Comparison of ENCODE assay signal across 8 cellular contexts in genomic region chr10:46544989-46545791, GRCh38. TPM values are rescaled to one million over a fixed set of nuclear protein-coding genes. Genes with fewer than 3 reads are reported as not detected.
DNase-seq lines count a peak whose midpoint lies in the region; ATAC-seq and TF ChIP-seq lines count a peak whose summit lies in the region.

No MANE protein-coding gene starts in this region.

- intact Hi-C loops in right cardiac atrium (cut with DNase I) = no loop called here

- no peaks in the 10 kb centered on the region for H3K27me3 ChIP-seq in right cardiac atrium (ENCODE audit: control insufficient read depth, insufficient read depth)

- peak; percentile 43 for TF ChIP-seq CTCF in AG04449 (IDR thresholded peaks at IDR 0.05; ENCODE audit: insufficient read depth, low read length, missing control alignments)
- peak; percentile 41 for TF ChIP-seq CTCF in VCaP (conservative IDR thresholded peaks at IDR 0.05)

- H3K27ac ChIP-seq in VCaP = peak overlapping the region; percentile 25
- H3K27ac ChIP-seq in right cardiac atrium (ENCODE audit: low read length) = no peak overlapping the region

- no peaks in the 10 kb centered on the region for H3K9me3 ChIP-seq in right cardiac atrium (ENCODE audit: control insufficient read depth, low read length)

- no peak for ATAC-seq in right cardiac atrium
- no peak for ATAC-seq in HG03520 (IDR thresholded peaks at IDR 0.05; ENCODE audit: unreplicated experiment)
- no peak for ATAC-seq in HG02870 (IDR thresholded peaks at IDR 0.05; ENCODE audit: unreplicated experiment)
- ATAC-seq in GM18502 (IDR thresholded peaks at IDR 0.05; ENCODE audit: poor library complexity, unreplicated experiment) = no peak

- H3K4me3 ChIP-seq in AG04449 (ENCODE audit: low read depth, low read length) (no peak overlapping the region), right cardiac atrium (ENCODE audit: low read length) (no peak overlapping the region)

- CTCF ChIA-PET in AG04449 (lab: Yijun Ruan, JAX) = interaction anchor here (0.9 to 3.3 kb wide), 6 partner anchors 8 to 317 kb away, joined by 4 to 20 read pairs (median 11); partner anchors contain the start of gene GPRIN2

- 69% methylated on average over 3 of the region's 3 CpGs for WGBS in right cardiac atrium

- POLR2A ChIA-PET in AG04449 (lab: Yijun Ruan, JAX) = no interaction called here

- no peaks in the 10 kb centered on the region for H3K4me1 ChIP-seq in right cardiac atrium (ENCODE audit: control insufficient read depth, insufficient read depth, low read length)

- DNase-seq in AG04449 (ENCODE audit: low read depth, low spot score) (no peak), GM19240 (ENCODE audit: insufficient read length, low spot score) (peak; percentile 56), right cardiac atrium (peak in 2 of 3 donors; percentile 22 to 28), NCI-H526 treated with DMSO at 0.1 percent for 48 hours (lab: John Stamatoyannopoulos, UW) (no peak)

RNA-seq across cellular contexts. Expression of gene GPRIN2, which starts 11.3 kb away (rescaled TPM):
- not detected for total RNA-seq in right cardiac atrium
- polyA plus RNA-seq in right cardiac atrium = not detected

RNA-seq across cellular contexts. Expression of gene SYT15, which starts 33.7 kb away (rescaled TPM):
- total RNA-seq in right cardiac atrium = 1 to 10 TPM; 2.7 to 4.1 (median 3.5) TPM
- 2.6 TPM for polyA plus RNA-seq in right cardiac atrium

Comparison
In these comparisons a context has a peak if more than half of its experiments do, and no peak if none do; other contexts are left out.
1. DNase-seq: peak in GM19240 (single experiment) and right cardiac atrium (2 of 3); none in AG04449 (single experiment) and NCI-H526 treated with DMSO at 0.1 percent for 48 hours (single experiment).